In genomic region chr7:125670926-125671572, GRCh38 we compare ENCODE assay signal across 8 cellular contexts.
A peak's percentile ranks its signal among the peaks of the same experiment; 100 is the strongest.
DNase-seq lines count a peak whose midpoint lies in the region; ATAC-seq and TF ChIP-seq lines count a peak whose summit lies in the region.

No MANE protein-coding gene starts in this region.

- H3K9me3 ChIP-seq in AG04450 (ENCODE audit: control insufficient read depth, insufficient read depth, low read length): peaks cover 2% of the 10 kb centered on the region; the same call in 1 of the 2 replicates
- no peaks in the 10 kb centered on the region for H3K9me3 ChIP-seq in GM23248 (ENCODE audit: low read depth)

- H3F3A ChIP-seq in GM23248 (ENCODE audit: insufficient read depth): no peaks in the 10 kb centered on the region

- H3K4me2 ChIP-seq in GM23248 (ENCODE audit: unreplicated experiment): no peak overlapping the region

- DNase-seq in AG04450 (ENCODE audit: low read depth, low spot score): no peak
- peak; percentile 21 for DNase-seq in GM23248
- peak; percentile 62 for DNase-seq in RKO (ENCODE audit: low spot score)
- peak; percentile 15 for DNase-seq in iPS-NIHi7 (ENCODE audit: extremely low spot score)
- no peak for DNase-seq in stimulated activated naive CD8-positive, alpha-beta T cell treated with anti-CD3 and anti-CD28 coated beads, Interleukin-15, Interleukin-2, amounts not matched to agents 100 U/mL and 50 U/mL, for 24 hours

- peak; percentile 19; the same call in 1 of the 2 replicates for TF ChIP-seq CTCF in AG04450 (IDR thresholded peaks at IDR 0.05; ENCODE audit: low read depth, low read length)

- ATAC-seq in HG03097 (IDR thresholded peaks at IDR 0.05; ENCODE audit: low FRiP score, unreplicated experiment) (no peak), GM19035 (IDR thresholded peaks at IDR 0.05; ENCODE audit: unreplicated experiment) (no peak), HG03196 (IDR thresholded peaks at IDR 0.05; ENCODE audit: unreplicated experiment) (no peak)
- ATAC-seq in stimulated activated naive CD8-positive, alpha-beta T cell treated with anti-CD3 and anti-CD28 coated beads, Interleukin-15, Interleukin-2, amounts not matched to agents 100 U/mL and 50 U/mL, for 24 hours: no peak

- H3K79me2 ChIP-seq in GM23248 (ENCODE audit: insufficient read depth): no peaks in the 10 kb centered on the region

- no peaks in the 10 kb centered on the region for H4K20me1 ChIP-seq in GM23248 (ENCODE audit: insufficient read depth)

- CTCF ChIA-PET in AG04450 (lab: Charles Lee): no interaction called here

- WGBS in GM23248 (ENCODE audit: low coverage in 1 of 2, low lambda C conversion rate in 2 of 2, missing lambda C conversion rate in 2 of 2), 2 experiments: 33 to 67% methylated on average over 1 of the region's 1 CpG

- no peaks in the 10 kb centered on the region for H3K36me3 ChIP-seq in GM23248 (ENCODE audit: low read depth)

- H3K9ac ChIP-seq in GM23248: no peak overlapping the region

- POLR2A ChIA-PET in AG04450 (lab: Yijun Ruan, JAX): no interaction called here

- H3K4me1 ChIP-seq in GM23248 (ENCODE audit: insufficient read depth): no peaks in the 10 kb centered on the region

- no peak overlapping the region for H2AFZ ChIP-seq in GM23248

- H3K27ac ChIP-seq in AG04450 (ENCODE audit: low read depth, low read length): no peak overlapping the region
- no peak overlapping the region for H3K27ac ChIP-seq in GM23248

- H3K27me3 ChIP-seq in AG04450 (ENCODE audit: control insufficient read depth, insufficient read depth, low read length) (no peaks in the 10 kb centered on the region), GM23248 (replicated peaks; ENCODE audit: insufficient read depth) (no peaks in the 10 kb centered on the region)

- no peaks in the 10 kb centered on the region for H3K9me2 ChIP-seq in GM23248 (ENCODE audit: insufficient read depth)

- H3K4me3 ChIP-seq in AG04450 (ENCODE audit: low read depth, low read length) (no peak overlapping the region), GM23248 (no peak overlapping the region)

- in situ Hi-C loops in GM23248 (cut with MboI): no loop called here

Comparison
In these comparisons a context has a peak if more than half of its experiments do, and no peak if none do; other contexts are left out.
1. DNase-seq: peak in GM23248 (single experiment), RKO (single experiment) and iPS-NIHi7 (single experiment); none in AG04450 (single experiment) and stimulated activated naive CD8-positive, alpha-beta T cell treated with anti-CD3 and anti-CD28 coated beads, Interleukin-15, Interleukin-2, amounts not matched to agents 100 U/mL and 50 U/mL, for 24 hours (single experiment).